17 cellular contexts compared by ENCODE assay signal in genomic region chr7:127872122-127872521, GRCh38.
DNase-seq lines count a peak whose midpoint lies in the region; ATAC-seq, FAIRE-seq and TF ChIP-seq lines count a peak whose summit lies in the region.
"Had no signal": no experiment of that assay in that cellular context is flagged by ENCODE, and none has a peak within 500 bp of the region (broad histone marks: within the 10 kb centered on the region; RNA-seq: fewer than 3 reads in every experiment).

No MANE protein-coding gene starts in this region.

- TF ChIP-seq POLR2A in GM12878 (IDR thresholded peaks at IDR 0.05; ENCODE audit: low read depth, low read length) = no peak

- no peak for FAIRE-seq in GM12878 (lab: Jason Lieb, UNC)
- FAIRE-seq: endothelial cell of umbilical vein had no signal

- no peak overlapping the region for H3K4me3 ChIP-seq in GM12878
- H3K4me3 ChIP-seq: heart right ventricle, neural progenitor cell, skin epidermis, thoracic aorta had no signal

- CTCF ChIA-PET in GM12878 (lab: Yijun Ruan, JAX) = interaction anchor here (0.6 to 1.1 kb wide), 3 partner anchors 15 to 49 kb away, joined by 3 read pairs; no protein-coding TSS in a partner anchor

- H3K27ac ChIP-seq in GM12878 (ENCODE audit: control insufficient read depth, insufficient read depth) = peak overlapping the region; percentile 31; the same call in 1 of the 2 replicates
- H3K27ac ChIP-seq: heart right ventricle, neural progenitor cell, skin epidermis, thoracic aorta had no signal

- 48% methylated on average over 1 of the region's 1 CpG for WGBS in GM12878 (ENCODE audit: insufficient coverage, insufficient replicate concordance, low lambda C conversion rate, missing lambda C conversion rate)

- H3K4me3 Mint-ChIP-seq in nephron progenitor cell = no peak overlapping the region
- H3K4me3 Mint-ChIP-seq: activated CD4-positive, alpha-beta memory T cell treated with anti-CD3 and anti-CD28 coated beads for 36 hours; neural progenitor cell had no signal

- H4K20me1 ChIP-seq in GM12878 (ENCODE audit: control insufficient read depth, insufficient read depth) = no peaks in the 10 kb centered on the region

- intact Hi-C loops in GM12878 (cut with micrococcal nuclease; ENCODE audit: unreplicated experiment) = no loop called here

- H3K27ac Mint-ChIP-seq in nephron progenitor cell = no peak overlapping the region
- H3K27ac Mint-ChIP-seq: activated CD4-positive, alpha-beta memory T cell treated with anti-CD3 and anti-CD28 coated beads for 36 hours; neural progenitor cell had no signal

- TF ChIP-seq CTCF in GM12878 (IDR thresholded peaks at IDR 0.05 in 2 of 3, conservative IDR thresholded peaks at IDR 0.05 in 1 of 3; ENCODE audit: control insufficient read depth in 2 of 3, extremely low read depth in 1 of 3, insufficient read depth in 1 of 3, low read depth in 3 of 3, low read length in 3 of 3) = no peak
- no peak for TF ChIP-seq CTCF in nephron progenitor cell (IDR thresholded peaks at IDR 0.05)

- no peak for TF ChIP-seq RAD21 in GM12878 (IDR thresholded peaks at IDR 0.05; ENCODE audit: insufficient read depth, low read depth, low read length)

- RAD21 ChIA-PET in GM12878 (lab: Charles Lee; ENCODE audit: unreplicated experiment) = interaction anchor here (1.0 kb wide), 2 partner anchors 50 to 88 kb away, joined by 3 read pairs; no protein-coding TSS in a partner anchor

- no peaks in the 10 kb centered on the region for H3K27me3 ChIP-seq in GM12878 (replicated peaks in 1 of 2; ENCODE audit: control insufficient read depth in 2 of 2, insufficient read depth in 2 of 2, low read length in 1 of 2)
- H3K27me3 ChIP-seq: heart right ventricle, neural progenitor cell had no signal

- ATAC-seq in GM18861 (IDR thresholded peaks at IDR 0.05; ENCODE audit: unreplicated experiment) (peak; percentile 37), GM21515 (IDR thresholded peaks at IDR 0.05; ENCODE audit: unreplicated experiment) (peak; percentile 62), HG03039 (IDR thresholded peaks at IDR 0.05; ENCODE audit: unreplicated experiment) (peak; percentile 47), GM12878 (peak; percentile 51)
- ATAC-seq: heart right ventricle, Panc1 had no signal

- in situ Hi-C loops in GM12878 (cut with MboI) = no loop called here

- H3K4me1 ChIP-seq in GM12878 (ENCODE audit: control insufficient read depth, insufficient read depth, low read length) = peaks cover 7% of the 10 kb centered on the region; the same call in 1 of the 2 replicates

- peaks cover 15% of the 10 kb centered on the region for H3K4me1 Mint-ChIP-seq in nephron progenitor cell

- H3K9me3 Mint-ChIP-seq in nephron progenitor cell = no peaks in the 10 kb centered on the region
- H3K9me3 Mint-ChIP-seq: activated CD4-positive, alpha-beta memory T cell treated with anti-CD3 and anti-CD28 coated beads for 36 hours; neural progenitor cell had no signal

- peak overlapping the region; percentile 30; the same call in 1 of the 2 replicates for H3K4me2 ChIP-seq in GM12878 (ENCODE audit: control insufficient read depth, insufficient read depth)
- H3K4me2 ChIP-seq: neural progenitor cell had no signal

- H3K27me3 Mint-ChIP-seq in nephron progenitor cell (ENCODE audit: low read depth, poor library complexity) = peaks cover 5% of the 10 kb centered on the region
- H3K27me3 Mint-ChIP-seq: activated CD4-positive, alpha-beta memory T cell treated with anti-CD3 and anti-CD28 coated beads for 36 hours had no signal

- TF ChIP-seq EP300 in GM12878 (IDR thresholded peaks at IDR 0.05; ENCODE audit: borderline replicate concordance in 1 of 2, control insufficient read depth in 1 of 2, low read depth in 2 of 2, low read length in 2 of 2) = no peak

- no peak for DNase-seq in GM12878 (ENCODE audit: low read depth, low spot score)
- no peak for DNase-seq in nephron progenitor cell
- no peak for DNase-seq in RKO (ENCODE audit: low spot score)
- DNase-seq in activated CD8-positive, alpha-beta memory T cell treated with anti-CD3 and anti-CD28 coated beads, Interleukin-2, amount 50 U/mL, for 48 hours = no peak
- no peak for DNase-seq in NCI-H510A treated with DMSO at 0.1 percent for 48 hours (lab: John Stamatoyannopoulos, UW)
- DNase-seq: activated CD4-positive, alpha-beta memory T cell treated with anti-CD3 and anti-CD28 coated beads for 36 hours; C1 segment of cervical spinal cord; heart right ventricle; NCI-H226 had no signal

- POLR2A ChIA-PET in GM12878 (lab: Charles Lee) = no interaction called here

- SMC1A ChIA-PET in GM12878 (lab: Charles Lee; ENCODE audit: uncharacterized antibody, unreplicated experiment) = interaction anchor here (0.7 to 0.8 kb wide), 2 partner anchors 25 to 34 kb away, joined by 3 to 4 read pairs; no protein-coding TSS in a partner anchor

- peaks cover 2% of the 10 kb centered on the region for H3K36me3 Mint-ChIP-seq in nephron progenitor cell (ENCODE audit: low read depth)
- H3K36me3 Mint-ChIP-seq: neural progenitor cell had no signal

- H3K79me2 ChIP-seq in GM12878 (ENCODE audit: control insufficient read depth, insufficient read depth, low read length) = peaks cover 11% of the 10 kb centered on the region

- H2AFZ ChIP-seq in GM12878 (ENCODE audit: control insufficient read depth, low read depth, low read length) = no peak overlapping the region
- H2AFZ ChIP-seq: neural progenitor cell had no signal

- peaks cover 0 to 4% of the 10 kb centered on the region in 2 experiments; a peak in 2 of 4 replicates for H3K36me3 ChIP-seq in GM12878 (ENCODE audit: control insufficient read depth in 2 of 2, insufficient read depth in 2 of 2, low read length in 1 of 2)
- H3K36me3 ChIP-seq: heart right ventricle, neural progenitor cell, thoracic aorta had no signal

- H3K9ac ChIP-seq in GM12878 (ENCODE audit: control insufficient read depth, insufficient read depth, low read length) = no peak overlapping the region
- H3K9ac ChIP-seq: neural progenitor cell had no signal

- no peaks in the 10 kb centered on the region; the same call in 1 of the 3 replicates for H3K9me3 ChIP-seq in GM12878 (replicated peaks; ENCODE audit: control insufficient read depth, insufficient read depth, low read length)
- H3K9me3 ChIP-seq: heart right ventricle, thoracic aorta had no signal

- BruUV-seq in GM12878 (replicated peaks; lab: Mats Ljungman, UMichigan) = no TSS peak

TF ChIP-seq in GM12878, 131 proteins besides CTCF, POLR2A, EP300 and RAD21:
- TF ChIP-seq STAT1 (conservative IDR thresholded peaks at IDR 0.05) (no peak), ZBTB4 (CRISPR knock-in tag; IDR thresholded peaks at IDR 0.05) (no peak), SPI1 (IDR thresholded peaks at IDR 0.05; ENCODE audit: borderline replicate concordance, insufficient read depth, low read depth, low read length) (peak; percentile 15; the same call in 1 of the 2 replicates)
